ENCODE assay signal across 12 cellular contexts in genomic region chr17:75910699-75911098, GRCh38. TPM values are rescaled to one million over a fixed set of nuclear protein-coding genes. Genes with fewer than 3 reads are reported as not detected.
DNase-seq lines count a peak whose midpoint lies in the region; ATAC-seq and TF ChIP-seq lines count a peak whose summit lies in the region.
"Had no signal": no experiment of that assay in that cellular context is flagged by ENCODE, and none has a peak within 500 bp of the region (broad histone marks: within the 10 kb centered on the region; RNA-seq: fewer than 3 reads in every experiment).

No MANE protein-coding gene starts in this region.

- peak overlapping the region; percentile 62; the same call in 1 of the 2 replicates for H3K9ac ChIP-seq in KMS-11
- H3K9ac ChIP-seq: SK-N-SH had no signal

- WGBS in stomach, 5 donors: 30 to 57% (median 40%) methylated on average over 5 to 6 of the region's 6 CpGs

- H3K4me3 ChIP-seq in KMS-11 (IDR thresholded peaks at IDR 0.05; ENCODE audit: insufficient read depth, low read depth, low read length) (no peak overlapping the region), stomach (no peak overlapping the region)

- H3K79me2 ChIP-seq in KMS-11 (ENCODE audit: insufficient read depth, low read depth): no peaks in the 10 kb centered on the region

- H3K36me3 ChIP-seq in KMS-11 (ENCODE audit: insufficient read depth) (no peaks in the 10 kb centered on the region), stomach (peaks cover 0 to 37% (median 23%) of the 10 kb centered on the region in 4 donors)

- H3K4me1 ChIP-seq in KMS-11 (ENCODE audit: low read depth, poor library complexity, severe bottlenecking): peaks cover 72% of the 10 kb centered on the region
- H3K4me1 ChIP-seq in stomach: peaks cover 6 to 27% (median 17%) of the 10 kb centered on the region in 4 donors

- H4K20me1 ChIP-seq in KMS-11 (ENCODE audit: insufficient read depth): no peaks in the 10 kb centered on the region

- TF ChIP-seq EP300 in stomach (IDR thresholded peaks at IDR 0.05): no peak

- H3K27ac ChIP-seq in KMS-11 (peak overlapping the region; percentile 88), stomach (peak overlapping the region in 2 of 5 donors; percentile 22 to 27)

- H3K9me3 ChIP-seq in stomach: no peaks in the 10 kb centered on the region
- H3K9me3 ChIP-seq: SK-N-SH had no signal

- DNase-seq in NCI-H2196 treated with DMSO at 0.1 percent for 48 hours (lab: John Stamatoyannopoulos, UW; ENCODE audit: unreplicated experiment) (peak; percentile 81), ecto neural progenitor cell (ENCODE audit: low spot score) (peak; percentile 68), stomach (peak; percentile 68), COLO829 (ENCODE audit: low spot score) (no peak), SKM-1 treated with dmso at 0.1 percent for 144 hours (lab: John Stamatoyannopoulos, UW; ENCODE audit: unreplicated experiment) (no peak)
- DNase-seq: activated CD4-positive, alpha-beta T cell treated with anti-CD3 and anti-CD28 coated beads for 1 hour; CD4-positive, alpha-beta T cell; effector CD8-positive, alpha-beta T cell; natural killer cell had no signal

- TF ChIP-seq CTCF in KMS-11 (conservative IDR thresholded peaks at IDR 0.05; ENCODE audit: low read depth, low read length): no peak
- TF ChIP-seq CTCF in stomach (IDR thresholded peaks at IDR 0.05): no peak

- H3K27me3 ChIP-seq in KMS-11 (ENCODE audit: insufficient read depth, low read depth) (no peaks in the 10 kb centered on the region), stomach (no peaks in the 10 kb centered on the region)

- TF ChIP-seq POLR2A in stomach (IDR thresholded peaks at IDR 0.05): no peak

- peak overlapping the region; percentile 94 for H3K4me2 ChIP-seq in KMS-11
- H3K4me2 ChIP-seq: SK-N-SH had no signal

- ATAC-seq in HG02610 (IDR thresholded peaks at IDR 0.05; ENCODE audit: unreplicated experiment): no peak
- ATAC-seq: natural killer cell had no signal

- intact Hi-C loops in stomach (cut with DNase I; ENCODE audit: low total_unique reads): no loop called here

- H2AFZ ChIP-seq in KMS-11 (ENCODE audit: low read depth): peak overlapping the region; percentile 56; the same call in 1 of the 2 replicates

RNA-seq across cellular contexts. Expression of gene MRPL38, which starts 6.0 kb away (rescaled TPM):
- 100 to 1,000 TPM in 1 of 5 donors, 10 to 100 TPM in 3, 1 to 10 TPM in 1; 9.3 to 244 (median 29.9) TPM for total RNA-seq in stomach
- polyA plus RNA-seq in stomach: 10 to 100 TPM; 54.2 to 89.2 (median 73.9) TPM

RNA-seq across cellular contexts. Expression of gene TRIM65, which starts 13.9 kb away (rescaled TPM):
- 10 to 100 TPM in 3 of 5 donors, 1 to 10 TPM in 1, not detected in 1; 9.2 to 26.6 (median 16.9) TPM for total RNA-seq in stomach
- 10 to 100 TPM in 1 of 3 donors, 1 to 10 TPM in 2; 8.1 to 10.6 (median 9.5) TPM for polyA plus RNA-seq in stomach

RNA-seq across cellular contexts. Expression of gene FBF1, which starts 30.1 kb away (rescaled TPM):
- total RNA-seq in stomach: 10 to 100 TPM in 4 of 5 donors, 1 to 10 TPM in 1; 3.8 to 21.7 (median 19.6) TPM
- 10 to 100 TPM in 1 of 3 donors, 1 to 10 TPM in 2; 1.7 to 10.4 (median 6.8) TPM for polyA plus RNA-seq in stomach

RNA-seq across cellular contexts. Expression of gene TRIM47, which starts 32.3 kb away (rescaled TPM):
- 10 to 100 TPM in 4 of 5 donors, 1 to 10 TPM in 1; 3.5 to 40.4 (median 11.9) TPM for total RNA-seq in stomach
- 10 to 100 TPM; 24.2 to 34.7 (median 28.4) TPM for polyA plus RNA-seq in stomach

RNA-seq across cellular contexts. Expression of gene WBP2, which starts 55.6 kb away (rescaled TPM):
- 100 to 1,000 TPM in 1 of 5 donors, 10 to 100 TPM in 4; 28.6 to 122 (median 46.1) TPM for total RNA-seq in stomach
- polyA plus RNA-seq in stomach: 100 to 1,000 TPM in 1 of 3 donors, 10 to 100 TPM in 2; 87.3 to 104 (median 98.6) TPM

Comparison
In these comparisons a context has a peak if more than half of its experiments do, and no peak if none do; other contexts are left out.
1. DNase-seq: peak in NCI-H2196 treated with DMSO at 0.1 percent for 48 hours (single experiment), ecto neural progenitor cell (single experiment) and stomach (single experiment); none in COLO829 (single experiment) and SKM-1 treated with dmso at 0.1 percent for 144 hours (single experiment).